ENCODE assay signal across 8 cellular contexts in genomic region chr3:12841085-12841969, GRCh38. TPM values are rescaled to one million over a fixed set of nuclear protein-coding genes. Genes with fewer than 3 reads are reported as not detected.
DNase-seq lines count a peak whose midpoint lies in the region; ATAC-seq and TF ChIP-seq lines count a peak whose summit lies in the region.

RPL32 (minus strand) TSS chr3:12841565; CDS start chr3:12840237, 1,328 bp downstream.

- peaks cover 26% of the 10 kb centered on the region for H3K4me1 ChIP-seq in muscle layer of colon (ENCODE audit: insufficient read depth, low read length)

- ATAC-seq in GM21723 (IDR thresholded peaks at IDR 0.05; ENCODE audit: unreplicated experiment) (peak; percentile 81), esophagus mucosa (peak; percentile 91)

- H3K27me3 Mint-ChIP-seq in activated T-cell treated with anti-CD3 and anti-CD28 coated beads, Interleukin-2, amount 50 U/mL, for 24 hours, result no peaks in the 10 kb centered on the region

- peak within 1 kb of the TSS; percentile 97 for H3K27ac ChIP-seq in muscle layer of colon (ENCODE audit: low read depth, low read length)

- peak within 1 kb of the TSS; percentile 96 for H3K4me3 Mint-ChIP-seq in activated T-cell treated with anti-CD3 and anti-CD28 coated beads, Interleukin-2, amount 50 U/mL, for 24 hours

- no peaks in the 10 kb centered on the region for H3K9me3 Mint-ChIP-seq in activated T-cell treated with anti-CD3 and anti-CD28 coated beads, Interleukin-2, amount 50 U/mL, for 24 hours

- no peaks in the 10 kb centered on the region for H3K27me3 ChIP-seq in muscle layer of colon (ENCODE audit: control insufficient read depth in 1 of 2, insufficient read depth in 2 of 2, low read length in 2 of 2)

- peak within 1 kb of the TSS; percentile 75 to 91 for H3K4me3 ChIP-seq in muscle layer of colon (ENCODE audit: low read depth in 1 of 2, low read length in 2 of 2)

- H3K4me1 Mint-ChIP-seq in activated T-cell treated with anti-CD3 and anti-CD28 coated beads, Interleukin-2, amount 50 U/mL, for 24 hours (ENCODE audit: low read depth), result peaks cover 47% of the 10 kb centered on the region

- DNase-seq in DMS79 (lab: John Stamatoyannopoulos, UW) (peak; percentile 69), KG1 (lab: John Stamatoyannopoulos, UW) (peak; percentile 94)
- peak; percentile 89 for DNase-seq in activated T-cell treated with anti-CD3 and anti-CD28 coated beads, Interleukin-2, amount 50 U/mL, for 24 hours
- DNase-seq in stimulated activated CD8-positive, alpha-beta memory T cell treated with anti-CD3 and anti-CD28 coated beads, Interleukin-7, amount 100 ng/mL, for 24 hours (ENCODE audit: low read depth), result peak; percentile 61

- H3K27ac Mint-ChIP-seq in activated T-cell treated with anti-CD3 and anti-CD28 coated beads, Interleukin-2, amount 50 U/mL, for 24 hours, result peak within 1 kb of the TSS; percentile 100

- peaks cover 36% of the 10 kb centered on the region for H3K36me3 ChIP-seq in muscle layer of colon (ENCODE audit: insufficient read depth, low read length)

- H3K9me3 ChIP-seq in muscle layer of colon (ENCODE audit: low read length), result no peaks in the 10 kb centered on the region

- H3K36me3 Mint-ChIP-seq in activated T-cell treated with anti-CD3 and anti-CD28 coated beads, Interleukin-2, amount 50 U/mL, for 24 hours (ENCODE audit: low read depth), result peaks cover 53% of the 10 kb centered on the region

- peak within 1 kb of the TSS; percentile 89 for H3K9ac ChIP-seq in muscle layer of colon (ENCODE audit: low read length)

TF ChIP-seq in PFSK-1, 5 proteins besides CTCF, POLR2A, EP300 and RAD21:
- TF ChIP-seq REST (IDR thresholded peaks at IDR 0.05; ENCODE audit: insufficient read depth in 1 of 2, low read depth in 2 of 2, low read length in 2 of 2), result peak; percentile 2 to 49; a peak in 1 of 4 replicates
- TF ChIP-seq SIN3A (IDR thresholded peaks at IDR 0.05; ENCODE audit: borderline replicate concordance, insufficient read depth, low read length), result no peak
- peak; percentile 92 for TF ChIP-seq TAF1 (IDR thresholded peaks at IDR 0.05; ENCODE audit: borderline replicate concordance, insufficient read depth, low read length)
- no peak for TF ChIP-seq FOXP2 (optimal IDR thresholded peaks at IDR 0.05; ENCODE audit: borderline replicate concordance, extremely low read depth, extremely low read length, insufficient read depth)
- peak; percentile 96 for TF ChIP-seq POLR2AphosphoS5 (IDR thresholded peaks at IDR 0.05; ENCODE audit: low read depth, low read length)

RNA-seq across cellular contexts. Expression of gene RPL32, which starts in this region (rescaled TPM):
- 2,453 TPM for polyA plus RNA-seq in PFSK-1 (2012; ENCODE audit: insufficient read length, low read depth)
- 1,705 TPM for total RNA-seq in esophagus mucosa

Comparison
In these comparisons a context has a peak if more than half of its experiments do, and no peak if none do; other contexts are left out.
1. Peak in every context shown above with its lines: DNase-seq, ATAC-seq, H3K4me3 ChIP-seq and H3K27ac ChIP-seq.